9 cellular contexts compared by ENCODE assay signal in the genomic region with DNA sequence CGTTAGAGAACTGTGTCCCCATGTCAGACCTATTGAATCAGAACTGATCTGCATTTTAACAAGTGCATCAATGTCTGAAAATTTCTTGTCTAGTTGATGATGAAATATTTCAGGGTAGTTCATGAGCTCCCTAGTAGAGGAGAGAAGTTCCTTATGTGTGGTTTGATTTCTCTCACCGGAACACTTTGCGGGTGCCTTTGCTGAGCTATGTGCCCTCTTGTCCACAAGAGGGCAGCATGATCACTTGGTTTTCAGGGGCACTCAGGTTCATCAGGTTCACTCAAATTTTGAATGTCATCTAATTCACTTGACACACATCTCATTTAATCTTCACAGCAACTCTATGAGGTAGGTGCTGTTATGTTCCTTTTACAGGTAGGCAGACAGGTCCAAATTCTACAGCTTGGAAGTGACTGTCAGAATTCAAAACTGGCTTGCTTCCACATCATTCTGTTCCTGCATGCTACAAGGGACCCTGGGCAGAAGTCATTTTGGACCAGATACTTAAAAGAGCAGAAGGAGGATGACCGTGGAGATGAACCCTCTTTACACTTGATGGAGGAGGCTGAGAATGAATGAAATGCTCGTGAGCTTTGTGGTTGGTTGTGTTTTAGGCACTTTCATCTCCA. TPM values are rescaled to one million over a fixed set of nuclear protein-coding genes. Genes with fewer than 3 reads are reported as not detected.
DNase-seq lines count a peak whose midpoint lies in the region; ATAC-seq, FAIRE-seq and TF ChIP-seq lines count a peak whose summit lies in the region.
"Had no signal": no experiment of that assay in that cellular context is flagged by ENCODE, and none has a peak within 500 bp of the region (broad histone marks: within the 10 kb centered on the region; RNA-seq: fewer than 3 reads in every experiment).

No MANE protein-coding gene starts in this region.

- 22 to 49% methylated on average over 3 to 5 of the region's 5 CpGs for WGBS in gastroesophageal sphincter (ENCODE audit: low coverage in 1 of 2), 2 donors

- TF ChIP-seq CTCF in gastroesophageal sphincter (IDR thresholded peaks at IDR 0.05) = peak; percentile 84 to 93 (median 88)
- TF ChIP-seq CTCF in parathyroid adenoma (IDR thresholded peaks at IDR 0.05) = peak; percentile 71

- DNase-seq in DMS53 (lab: John Stamatoyannopoulos, UW) (peak; percentile 90), HuH-7.5 (ENCODE audit: low spot score) (peak; percentile 34), RCC 7860 (ENCODE audit: low spot score) (peak; percentile 14), cortex of kidney (lab: John Stamatoyannopoulos, UW) (no peak)
- peak; percentile 25 for DNase-seq in activated T-helper 2 cell treated with anti-CD3 and anti-CD28 coated beads, Interferon-gamma antibody, Interleukin-2, Interleukin-4, amounts not matched to agents 10 μg/mL and 5 μg/mL and 100 μg/mL, durations not matched to agents 14 hours and 24 hours and 36 hours (ENCODE audit: low spot score)

- H3K27ac Mint-ChIP-seq in activated T-helper 2 cell treated with anti-CD3 and anti-CD28 coated beads, Interferon-gamma antibody, Interleukin-2, Interleukin-4, amounts not matched to agents 10 μg/mL and 5 μg/mL and 100 μg/mL, durations not matched to agents 14 hours and 24 hours and 36 hours = no peak overlapping the region

- no peak for TF ChIP-seq EP300 in gastroesophageal sphincter (IDR thresholded peaks at IDR 0.05)

- H3K4me1 ChIP-seq in gastroesophageal sphincter = peaks cover 0 to 21% (median 3%) of the 10 kb centered on the region in 3 donors
- no peaks in the 10 kb centered on the region for H3K4me1 ChIP-seq in parathyroid adenoma

- H3K36me3 ChIP-seq in gastroesophageal sphincter (peaks cover 0 to 47% of the 10 kb centered on the region in 2 donors), parathyroid adenoma (ENCODE audit: control insufficient read depth, insufficient read depth, low read length) (no peaks in the 10 kb centered on the region)

- peak; percentile 30 for FAIRE-seq in RCC 7860 (lab: Jason Lieb, UNC)

- H3K9ac ChIP-seq in parathyroid adenoma = no peak overlapping the region

- H3K27me3 ChIP-seq in gastroesophageal sphincter = no peaks in the 10 kb centered on the region
- H3K27me3 ChIP-seq in parathyroid adenoma (ENCODE audit: control insufficient read depth, insufficient read depth, low read length) = no peaks in the 10 kb centered on the region

- peak; percentile 50 for ATAC-seq in gastroesophageal sphincter
- no peak for ATAC-seq in GM21528 (IDR thresholded peaks at IDR 0.05; ENCODE audit: low FRiP score, unreplicated experiment)

- H3K4me3 ChIP-seq in gastroesophageal sphincter (no peak overlapping the region), parathyroid adenoma (ENCODE audit: low read depth, low read length) (no peak overlapping the region)

- intact Hi-C loops in activated T-helper 2 cell treated with anti-CD3 and anti-CD28 coated beads, Interferon-gamma antibody, Interleukin-2, Interleukin-4, amounts not matched to agents 10 μg/mL and 5 μg/mL and 100 μg/mL, durations not matched to agents 14 hours and 24 hours and 36 hours (cut with micrococcal nuclease) = loop anchor here (2.0 kb wide), 2 partner anchors 65 to 193 kb away; no protein-coding TSS in a partner anchor

- no peak overlapping the region for H3K4me2 ChIP-seq in parathyroid adenoma (ENCODE audit: low read length)

- no peaks in the 10 kb centered on the region for H3K79me2 ChIP-seq in parathyroid adenoma

- no peak for TF ChIP-seq POLR2A in gastroesophageal sphincter (IDR thresholded peaks at IDR 0.05)

- no peaks in the 10 kb centered on the region for H3K9me3 Mint-ChIP-seq in activated T-helper 2 cell treated with anti-CD3 and anti-CD28 coated beads, Interferon-gamma antibody, Interleukin-2, Interleukin-4, amounts not matched to agents 10 μg/mL and 5 μg/mL and 100 μg/mL, durations not matched to agents 14 hours and 24 hours and 36 hours

- H3K9me3 ChIP-seq in gastroesophageal sphincter (no peaks in the 10 kb centered on the region), parathyroid adenoma (ENCODE audit: control insufficient read depth, low read length) (no peaks in the 10 kb centered on the region)

- no peaks in the 10 kb centered on the region for H3K27me3 Mint-ChIP-seq in activated T-helper 2 cell treated with anti-CD3 and anti-CD28 coated beads, Interferon-gamma antibody, Interleukin-2, Interleukin-4, amounts not matched to agents 10 μg/mL and 5 μg/mL and 100 μg/mL, durations not matched to agents 14 hours and 24 hours and 36 hours (ENCODE audit: low read depth)

- H3K27ac ChIP-seq in gastroesophageal sphincter (no peak overlapping the region), parathyroid adenoma (no peak overlapping the region)

- H3K4me3 Mint-ChIP-seq in activated T-helper 2 cell treated with anti-CD3 and anti-CD28 coated beads, Interferon-gamma antibody, Interleukin-2, Interleukin-4, amounts not matched to agents 10 μg/mL and 5 μg/mL and 100 μg/mL, durations not matched to agents 14 hours and 24 hours and 36 hours (ENCODE audit: low read depth) = no peak overlapping the region

- peaks cover 28% of the 10 kb centered on the region for H3K36me3 Mint-ChIP-seq in activated T-helper 2 cell treated with anti-CD3 and anti-CD28 coated beads, Interferon-gamma antibody, Interleukin-2, Interleukin-4, amounts not matched to agents 10 μg/mL and 5 μg/mL and 100 μg/mL, durations not matched to agents 14 hours and 24 hours and 36 hours (ENCODE audit: low read depth)

- no peak overlapping the region for H2AFZ ChIP-seq in parathyroid adenoma

- no peaks in the 10 kb centered on the region for H3K4me1 Mint-ChIP-seq in activated T-helper 2 cell treated with anti-CD3 and anti-CD28 coated beads, Interferon-gamma antibody, Interleukin-2, Interleukin-4, amounts not matched to agents 10 μg/mL and 5 μg/mL and 100 μg/mL, durations not matched to agents 14 hours and 24 hours and 36 hours (ENCODE audit: low read depth)

RNA-seq across cellular contexts. Expression of a gene that starts 55.6 kb away (rescaled TPM):
- not detected in 2 replicates for total RNA-seq in activated T-helper 2 cell treated with anti-CD3 and anti-CD28 coated beads, Interferon-gamma antibody, Interleukin-2, Interleukin-4, amounts not matched to agents 10 μg/mL and 5 μg/mL and 100 μg/mL, durations not matched to agents 14 hours and 24 hours and 36 hours
- total RNA-seq in gastroesophageal sphincter = 1 to 10 TPM in 1 of 4 donors, under 1 TPM in 2, not detected in 1; 0.69 to 2.9 (median 0.94) TPM
- total RNA-seq: activated CD8-positive, alpha-beta memory T cell treated with anti-CD3 and anti-CD28 coated beads for 36 hours had no signal
